Comparison of ENCODE assay signal across 9 cellular contexts in genomic region chr3:100073049-100073422, GRCh38. TPM values are rescaled to one million over a fixed set of nuclear protein-coding genes. Genes with fewer than 3 reads are reported as not detected.
DNase-seq lines count a peak whose midpoint lies in the region; ATAC-seq and TF ChIP-seq lines count a peak whose summit lies in the region.
"Had no signal": no experiment of that assay in that cellular context is flagged by ENCODE, and none has a peak within 500 bp of the region (broad histone marks: within the 10 kb centered on the region; RNA-seq: fewer than 3 reads in every experiment).

No MANE protein-coding gene starts in this region.

- H3K27ac ChIP-seq in mesendoderm (ENCODE audit: low read depth, low read length) = no peak overlapping the region
- H3K27ac ChIP-seq in thoracic aorta = peak overlapping the region; percentile 39 to 85

- H3K36me3 ChIP-seq in mesendoderm (ENCODE audit: control insufficient read depth, insufficient read depth, low read length) (no peaks in the 10 kb centered on the region), thoracic aorta (no peaks in the 10 kb centered on the region)

- no peaks in the 10 kb centered on the region for H3K79me2 ChIP-seq in mesendoderm (ENCODE audit: control insufficient read depth, insufficient read depth, low read length)

- no peaks in the 10 kb centered on the region for H3K79me1 ChIP-seq in mesendoderm (ENCODE audit: low read length)

- H3K4me1 ChIP-seq in mesendoderm (ENCODE audit: control insufficient read depth, low read depth, low read length) (peaks cover 5% of the 10 kb centered on the region), thoracic aorta (ENCODE audit: control insufficient read depth in 1 of 2, low read depth in 2 of 2) (peaks cover 17 to 78% of the 10 kb centered on the region in 2 donors)

- no peak overlapping the region for H3K4ac ChIP-seq in mesendoderm (ENCODE audit: low read depth, low read length)

- H3K9ac ChIP-seq in mesendoderm (ENCODE audit: low read length) = no peak overlapping the region

- H2AK5ac ChIP-seq in mesendoderm (ENCODE audit: low read length) = no peak overlapping the region

- POLR2A ChIA-PET in activated CD8-positive, alpha-beta T cell treated with anti-CD3 and anti-CD28 coated beads, Interleukin-2, amount 10 ng/mL, durations not matched to agents 7 days and 5 days (lab: Charles Lee) = interaction anchor here (0.6 to 2.2 kb wide), 3 partner anchors 16 to 205 kb away, joined by 3 to 10 read pairs (median 3); no protein-coding TSS in a partner anchor

- H4K8ac ChIP-seq in mesendoderm (ENCODE audit: low read depth, low read length) = peak overlapping the region; percentile 28

- no peak overlapping the region for H2BK5ac ChIP-seq in mesendoderm (ENCODE audit: low read length)

- peak overlapping the region; percentile 47 for H3K4me3 Mint-ChIP-seq in activated naive CD4-positive, alpha-beta T cell treated with anti-CD3 and anti-CD28 coated beads, Interleukin-2, amount 10 ng/mL, durations not matched to agents 7 days and 5 days
- peak overlapping the region; percentile 60 for H3K4me3 Mint-ChIP-seq in activated CD8-positive, alpha-beta T cell treated with anti-CD3 and anti-CD28 coated beads, Interleukin-2, amount 10 ng/mL, durations not matched to agents 7 days and 5 days

- H3K18ac ChIP-seq in mesendoderm (ENCODE audit: low read length) = no peak overlapping the region

- TF ChIP-seq CTCF in thoracic aorta (IDR thresholded peaks at IDR 0.05) = no peak

- ATAC-seq in activated CD8-positive, alpha-beta T cell treated with anti-CD3 and anti-CD28 coated beads, Interleukin-2, amount 10 ng/mL, durations not matched to agents 7 days and 5 days = peak; percentile 7
- no peak for ATAC-seq in thoracic aorta (ENCODE audit: insufficient number of reproducible peaks, low FRiP score, low read depth)
- ATAC-seq in activated CD4-positive, CD25-positive, alpha-beta regulatory T cell treated with anti-CD3 and anti-CD28 coated beads, Interleukin-2, amount 50 U/mL, for 24 hours = no peak

- H3K4me3 ChIP-seq in mesendoderm (ENCODE audit: low read length) (no peak overlapping the region), thoracic aorta (no peak overlapping the region)

- no peak overlapping the region for H4K5ac ChIP-seq in mesendoderm (ENCODE audit: low read length)

- H3K56ac ChIP-seq in mesendoderm (ENCODE audit: low read length) = no peak overlapping the region

- peaks cover 37% of the 10 kb centered on the region for H3K36me3 Mint-ChIP-seq in activated naive CD4-positive, alpha-beta T cell treated with anti-CD3 and anti-CD28 coated beads, Interleukin-2, amount 10 ng/mL, durations not matched to agents 7 days and 5 days
- peaks cover 58% of the 10 kb centered on the region for H3K36me3 Mint-ChIP-seq in activated CD8-positive, alpha-beta T cell treated with anti-CD3 and anti-CD28 coated beads, Interleukin-2, amount 10 ng/mL, durations not matched to agents 7 days and 5 days (ENCODE audit: low read depth)

- H3K27me3 Mint-ChIP-seq in activated naive CD4-positive, alpha-beta T cell treated with anti-CD3 and anti-CD28 coated beads, Interleukin-2, amount 10 ng/mL, durations not matched to agents 7 days and 5 days = no peaks in the 10 kb centered on the region
- no peaks in the 10 kb centered on the region for H3K27me3 Mint-ChIP-seq in activated CD8-positive, alpha-beta T cell treated with anti-CD3 and anti-CD28 coated beads, Interleukin-2, amount 10 ng/mL, durations not matched to agents 7 days and 5 days (ENCODE audit: low read depth)

- DNase-seq in activated naive CD4-positive, alpha-beta T cell treated with anti-CD3 and anti-CD28 coated beads, Interleukin-2, amount 10 ng/mL, durations not matched to agents 7 days and 5 days = no peak
- no peak for DNase-seq in activated naive CD4-positive, alpha-beta T cell treated with Interleukin-2 at 50 U/mL for 16 hours
- no peak for DNase-seq in activated CD8-positive, alpha-beta T cell treated with anti-CD3 and anti-CD28 coated beads, Interleukin-2, amount 10 ng/mL, durations not matched to agents 7 days and 5 days
- DNase-seq in mesendoderm (no peak), thoracic aorta (ENCODE audit: low spot score) (no peak), SHP77 treated with DMSO at 0.1 percent for 48 hours (lab: John Stamatoyannopoulos, UW) (no peak), NCI-H526 (lab: John Stamatoyannopoulos, UW) (no peak)
- DNase-seq: activated CD4-positive, alpha-beta T cell treated with anti-CD3 and anti-CD28 coated beads for 48 hours had no signal

- no peak overlapping the region for H3K4me2 ChIP-seq in mesendoderm (ENCODE audit: low read length)

- H3K27me3 ChIP-seq in mesendoderm (ENCODE audit: insufficient read depth, low read length, poor library complexity) (no peaks in the 10 kb centered on the region), thoracic aorta (replicated peaks; ENCODE audit: insufficient read depth) (no peaks in the 10 kb centered on the region)

- peak overlapping the region; percentile 45 for H2BK15ac ChIP-seq in mesendoderm (replicated peaks; ENCODE audit: low read depth)

- peaks cover 20% of the 10 kb centered on the region for H3K9me3 Mint-ChIP-seq in activated naive CD4-positive, alpha-beta T cell treated with anti-CD3 and anti-CD28 coated beads, Interleukin-2, amount 10 ng/mL, durations not matched to agents 7 days and 5 days
- H3K9me3 Mint-ChIP-seq in activated CD8-positive, alpha-beta T cell treated with anti-CD3 and anti-CD28 coated beads, Interleukin-2, amount 10 ng/mL, durations not matched to agents 7 days and 5 days (ENCODE audit: insufficient read depth) = peaks cover 16% of the 10 kb centered on the region

- H3K9me3 ChIP-seq in thoracic aorta = no peaks in the 10 kb centered on the region

- H3K23ac ChIP-seq in mesendoderm (ENCODE audit: low read length) = no peak overlapping the region

- H2BK120ac ChIP-seq in mesendoderm (ENCODE audit: low read depth, low read length) = no peak overlapping the region

- CTCF ChIA-PET in activated naive CD4-positive, alpha-beta T cell treated with anti-CD3 and anti-CD28 coated beads, Interleukin-2, amount 10 ng/mL, durations not matched to agents 7 days and 5 days (lab: Charles Lee) = interaction anchor here (0.6 to 3.5 kb wide), 6 partner anchors 9 to 183 kb away, joined by 3 to 29 read pairs (median 4); no protein-coding TSS in a partner anchor
- CTCF ChIA-PET in activated CD8-positive, alpha-beta T cell treated with anti-CD3 and anti-CD28 coated beads, Interleukin-2, amount 10 ng/mL, durations not matched to agents 7 days and 5 days (lab: Charles Lee) = interaction anchor here (0.9 to 10.1 kb wide), 7 partner anchors 12 to 229 kb away, joined by 3 to 181 read pairs (median 8); partner anchors contain the start of gene TBC1D23

- H3K27ac Mint-ChIP-seq in activated naive CD4-positive, alpha-beta T cell treated with anti-CD3 and anti-CD28 coated beads, Interleukin-2, amount 10 ng/mL, durations not matched to agents 7 days and 5 days = peak overlapping the region; percentile 88
- peak overlapping the region; percentile 91 for H3K27ac Mint-ChIP-seq in activated CD8-positive, alpha-beta T cell treated with anti-CD3 and anti-CD28 coated beads, Interleukin-2, amount 10 ng/mL, durations not matched to agents 7 days and 5 days

- H3K4me1 Mint-ChIP-seq in activated naive CD4-positive, alpha-beta T cell treated with anti-CD3 and anti-CD28 coated beads, Interleukin-2, amount 10 ng/mL, durations not matched to agents 7 days and 5 days = peaks cover 85% of the 10 kb centered on the region
- H3K4me1 Mint-ChIP-seq in activated CD8-positive, alpha-beta T cell treated with anti-CD3 and anti-CD28 coated beads, Interleukin-2, amount 10 ng/mL, durations not matched to agents 7 days and 5 days (ENCODE audit: low read depth) = peaks cover 81% of the 10 kb centered on the region

RNA-seq across cellular contexts. Expression of gene FILIP1L, which starts 41.3 kb away (rescaled TPM):
- total RNA-seq in activated CD8-positive, alpha-beta T cell treated with anti-CD3 and anti-CD28 coated beads, Interleukin-2, amount 10 ng/mL, durations not matched to agents 7 days and 5 days = 1 to 10 TPM; 1.5 to 1.7 TPM
- 1.7 TPM for polyA plus RNA-seq in mesendoderm (2013, experiment 1 of 2)
- polyA plus RNA-seq in mesendoderm (2013, experiment 2 of 2) = 1.5 TPM
- total RNA-seq in thoracic aorta = 100 to 1,000 TPM; 270 to 279 TPM

Comparison
In these comparisons a context has a peak if more than half of its experiments do, and no peak if none do; other contexts are left out.
1. RNA of gene FILIP1L, which starts 41.3 kb away (total RNA-seq): 270 to 279 TPM in thoracic aorta; 1.5 to 1.7 TPM in activated CD8-positive, alpha-beta T cell treated with anti-CD3 and anti-CD28 coated beads, Interleukin-2, amount 10 ng/mL, durations not matched to agents 7 days and 5 days; every median in the first group is over 100 times any median in the second.